ENCODE assay signal across 1 cellular context in genomic region chr5:94627191-94627590, GRCh38.
TF ChIP-seq lines count a peak whose summit lies in the region.

No MANE protein-coding gene starts in this region.

TF ChIP-seq in IMR-90, 13 proteins besides CTCF, POLR2A, EP300 and RAD21:
- TF ChIP-seq FOS (IDR thresholded peaks at IDR 0.05; ENCODE audit: low read depth, low read length), result no peak
- no peak for TF ChIP-seq RFX5 (IDR thresholded peaks at IDR 0.05; ENCODE audit: low read depth, low read length)
- no peak for TF ChIP-seq CEBPB (IDR thresholded peaks at IDR 0.05; ENCODE audit: low read depth, low read length)
- TF ChIP-seq, protein P1, sequence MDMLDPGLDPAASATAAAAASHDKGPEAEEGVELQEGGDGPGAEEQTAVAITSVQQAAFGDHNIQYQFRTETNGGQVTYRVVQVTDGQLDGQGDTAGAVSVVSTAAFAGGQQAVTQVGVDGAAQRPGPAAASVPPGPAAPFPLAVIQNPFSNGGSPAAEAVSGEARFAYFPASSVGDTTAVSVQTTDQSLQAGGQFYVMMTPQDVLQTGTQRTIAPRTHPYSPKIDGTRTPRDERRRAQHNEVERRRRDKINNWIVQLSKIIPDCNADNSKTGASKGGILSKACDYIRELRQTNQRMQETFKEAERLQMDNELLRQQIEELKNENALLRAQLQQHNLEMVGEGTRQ (IDR thresholded peaks at IDR 0.05; ENCODE audit: low read depth, low read length), result no peak
- TF ChIP-seq CHD1 (IDR thresholded peaks at IDR 0.05; ENCODE audit: low read depth, low read length), result no peak
- no peak for TF ChIP-seq NFE2L2 (IDR thresholded peaks at IDR 0.05; ENCODE audit: low read depth, low read length)
- no peak for TF ChIP-seq MXI1 (IDR thresholded peaks at IDR 0.05; ENCODE audit: borderline replicate concordance, low read depth, low read length)
- TF ChIP-seq SMC3 (IDR thresholded peaks at IDR 0.05; ENCODE audit: low read depth, low read length), result no peak
- TF ChIP-seq MAZ (IDR thresholded peaks at IDR 0.05; ENCODE audit: borderline replicate concordance, low read depth, low read length), result no peak
- TF ChIP-seq RCOR1 (IDR thresholded peaks at IDR 0.05; ENCODE audit: insufficient replicate concordance, low read length), result no peak
